ENCODE assay signal across 29 cellular contexts in the genomic region with DNA sequence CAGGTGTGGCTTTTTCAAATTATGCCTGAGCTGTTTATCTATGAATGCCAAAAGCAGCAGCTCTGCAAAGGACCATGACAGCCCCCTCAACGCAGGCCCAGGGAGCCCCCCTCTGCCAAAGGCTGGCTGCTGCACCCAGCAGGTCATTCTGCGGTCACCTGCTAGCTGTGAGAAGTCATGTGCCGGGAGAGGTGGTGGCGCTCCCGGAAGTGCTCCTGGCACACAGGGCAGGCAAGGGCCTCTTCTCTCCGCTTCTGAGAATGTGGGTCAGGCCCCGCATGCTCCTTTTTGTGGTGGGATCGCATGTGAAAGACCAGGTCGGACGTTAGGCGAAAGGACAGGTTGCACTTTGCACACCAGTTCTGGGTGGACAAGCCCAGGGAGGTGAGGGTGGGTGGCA. TPM values are rescaled to one million over a fixed set of nuclear protein-coding genes. Genes with fewer than 3 reads are reported as not detected.
"Had no signal": no experiment of that assay in that cellular context is flagged by ENCODE, and none has a peak within 500 bp of the region (broad histone marks: within the 10 kb centered on the region; RNA-seq: fewer than 3 reads in every experiment).

No MANE protein-coding gene starts in this region.

- H3K27me3 ChIP-seq: hepatocyte, tibial artery had no signal

- H3K4me1 ChIP-seq: lower lobe of right lung had no signal

- H3K27ac ChIP-seq: hepatocyte, lower lobe of right lung, tibial artery had no signal

- H3K9me3 ChIP-seq: lower lobe of right lung, tibial artery had no signal

- H3K36me3 ChIP-seq: lower lobe of right lung, tibial artery had no signal

- DNase-seq: activated CD4-positive, alpha-beta T cell treated with anti-CD3 and anti-CD28 coated beads for 36 hours; activated CD4-positive, alpha-beta T cell treated with anti-CD3 and anti-CD28 coated beads, Interleukin-2, amount 50 U/mL, for 4 hours; activated T-cell treated with anti-CD3 and anti-CD28 coated beads, Interleukin-2, amount 50 U/mL, for 4 hours; anterior cingulate cortex; effector memory CD4-positive, alpha-beta T cell; foreskin melanocyte; lower lobe of right lung; mesendoderm; naive B cell; occipital lobe; retina; stimulated activated CD4-positive, alpha-beta T cell treated with anti-CD3 and anti-CD28 coated beads, Interleukin-4, amount 100 ng/mL, for 24 hours; stimulated activated naive CD8-positive, alpha-beta T cell treated with anti-CD3 and anti-CD28 coated beads, Interleukin-15, Interleukin-2, amounts not matched to agents 100 U/mL and 50 U/mL, for 24 hours; substantia nigra; SW 1271; T-helper 17 cell had no signal

- H3K4me3 ChIP-seq: hepatocyte, lower lobe of right lung, tibial artery had no signal

- H3K4me1 Mint-ChIP-seq: activated B cell treated with CpG ODN at 0.5 μM for 24 hours; activated CD4-positive, alpha-beta T cell treated with anti-CD3 and anti-CD28 coated beads for 36 hours; activated naive CD4-positive, alpha-beta T cell treated with anti-CD3 and anti-CD28 coated beads, Interleukin-2, amount 50 U/mL, for 24 hours; naive B cell had no signal

- H3K9me3 Mint-ChIP-seq: activated B cell treated with CpG ODN at 0.5 μM for 24 hours; activated naive CD4-positive, alpha-beta T cell treated with anti-CD3 and anti-CD28 coated beads, Interleukin-2, amount 50 U/mL, for 24 hours; activated T-cell treated with anti-CD3 and anti-CD28 coated beads, Interleukin-2, amount 50 U/mL, for 4 hours; brain; naive B cell had no signal

- H3K27me3 Mint-ChIP-seq: activated naive CD4-positive, alpha-beta T cell treated with anti-CD3 and anti-CD28 coated beads, Interleukin-2, amount 50 U/mL, for 24 hours had no signal

- ATAC-seq: activated CD4-positive, alpha-beta T cell treated with anti-CD3 and anti-CD28 coated beads for 36 hours; activated T-cell treated with anti-CD3 and anti-CD28 coated beads, Interleukin-2, amount 50 U/mL, for 4 hours; esophagus mucosa; lower lobe of right lung; stimulated activated naive CD8-positive, alpha-beta T cell treated with anti-CD3 and anti-CD28 coated beads, Interleukin-15, Interleukin-2, amounts not matched to agents 100 U/mL and 50 U/mL, for 24 hours; T-helper 17 cell had no signal

- H3K36me3 Mint-ChIP-seq: activated naive CD4-positive, alpha-beta T cell treated with anti-CD3 and anti-CD28 coated beads, Interleukin-2, amount 50 U/mL, for 24 hours; brain; naive B cell had no signal

- H3K27ac Mint-ChIP-seq: activated B cell treated with CpG ODN at 0.5 μM for 24 hours; activated CD4-positive, alpha-beta T cell treated with anti-CD3 and anti-CD28 coated beads for 36 hours; activated naive CD4-positive, alpha-beta T cell treated with anti-CD3 and anti-CD28 coated beads, Interleukin-2, amount 50 U/mL, for 24 hours; brain; naive B cell; progenitor cell of endocrine pancreas; T-helper 17 cell had no signal

- H3K4me3 Mint-ChIP-seq: activated B cell treated with CpG ODN at 0.5 μM for 24 hours; activated CD4-positive, alpha-beta T cell treated with anti-CD3 and anti-CD28 coated beads for 36 hours; activated naive CD4-positive, alpha-beta T cell treated with anti-CD3 and anti-CD28 coated beads, Interleukin-2, amount 50 U/mL, for 24 hours; activated T-cell treated with anti-CD3 and anti-CD28 coated beads, Interleukin-2, amount 50 U/mL, for 4 hours; brain; naive B cell; T-helper 17 cell had no signal

RNA-seq across cellular contexts. Expression of a gene that starts 16.4 kb away (rescaled TPM):
- total RNA-seq: activated B cell treated with CpG ODN at 0.5 μM for 24 hours, T-helper 17 cell had no signal

RNA-seq across cellular contexts. Expression of a gene that starts 19.5 kb away (rescaled TPM):
- total RNA-seq: activated B cell treated with CpG ODN at 0.5 μM for 24 hours; activated CD4-positive, alpha-beta T cell treated with anti-CD3 and anti-CD28 coated beads for 36 hours; activated CD8-positive, alpha-beta memory T cell treated with anti-CD3 and anti-CD28 coated beads for 36 hours; activated T-cell treated with anti-CD3 and anti-CD28 coated beads, Interleukin-2, amount 50 U/mL, for 4 hours; cardiac septum; dermis microvascular lymphatic vessel endothelial cell; endothelial cell of umbilical vein; esophagus mucosa; lower lobe of right lung; mucosa of gallbladder; occipital lobe; T-helper 17 cell; urinary bladder had no signal

RNA-seq across cellular contexts. Expression of a gene that starts 45.4 kb away (rescaled TPM):
- total RNA-seq: activated B cell treated with CpG ODN at 0.5 μM for 24 hours; activated CD4-positive, alpha-beta T cell treated with anti-CD3 and anti-CD28 coated beads for 36 hours; activated CD8-positive, alpha-beta memory T cell treated with anti-CD3 and anti-CD28 coated beads for 36 hours; activated T-cell treated with anti-CD3 and anti-CD28 coated beads, Interleukin-2, amount 50 U/mL, for 4 hours; cardiac septum; dermis microvascular lymphatic vessel endothelial cell; endothelial cell of umbilical vein; esophagus mucosa; hepatocyte; lower lobe of right lung; mucosa of gallbladder; occipital lobe; progenitor cell of endocrine pancreas; T-helper 17 cell; urinary bladder had no signal
